Comparison of ENCODE assay signal across 15 cellular contexts in the genomic region with DNA sequence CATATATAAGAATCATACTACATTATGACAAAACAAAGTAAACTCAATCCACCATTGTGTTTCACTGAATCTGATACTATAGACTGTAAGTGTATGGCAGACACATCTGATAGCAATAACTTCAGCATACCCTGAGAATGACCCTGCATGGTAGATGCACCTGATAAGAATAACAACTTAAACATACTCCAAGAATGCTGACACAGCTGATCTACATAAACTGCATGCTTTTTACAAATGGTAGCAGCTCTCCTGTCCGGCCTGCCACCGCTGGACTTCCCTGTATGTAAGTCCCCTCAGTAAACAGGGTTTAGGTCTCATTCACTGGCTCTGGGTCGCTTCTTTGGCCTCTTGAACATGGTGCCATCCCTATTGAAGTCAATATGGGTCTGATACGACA.
DNase-seq lines count a peak whose midpoint lies in the region; ATAC-seq, FAIRE-seq and TF ChIP-seq lines count a peak whose summit lies in the region.
"Had no signal": no experiment of that assay in that cellular context is flagged by ENCODE, and none has a peak within 500 bp of the region (broad histone marks: within the 10 kb centered on the region; RNA-seq: fewer than 3 reads in every experiment).

No MANE protein-coding gene starts in this region.

- H3K27ac Mint-ChIP-seq in CD4-positive, alpha-beta T cell: peak overlapping the region; percentile 22
- no peak overlapping the region for H3K27ac Mint-ChIP-seq in GM23338
- H3K27ac Mint-ChIP-seq: CD14-positive monocyte had no signal

- intact Hi-C loops in CD4-positive, alpha-beta T cell (cut with DNase I, micrococcal nuclease): no loop called here

- peaks cover 38% of the 10 kb centered on the region for H3K36me3 Mint-ChIP-seq in CD4-positive, alpha-beta T cell (ENCODE audit: low read depth)
- no peaks in the 10 kb centered on the region for H3K36me3 Mint-ChIP-seq in GM23338 (ENCODE audit: low read depth)

- no peak for TF ChIP-seq CTCF in CD4-positive, alpha-beta T cell (IDR thresholded peaks at IDR 0.05)
- TF ChIP-seq CTCF in parathyroid adenoma (IDR thresholded peaks at IDR 0.05) (no peak), GM23338 (conservative IDR thresholded peaks at IDR 0.05; ENCODE audit: low read depth in 2 of 2) (no peak)

- H3K4me3 Mint-ChIP-seq in CD4-positive, alpha-beta T cell: no peak overlapping the region
- H3K4me3 Mint-ChIP-seq in GM23338: no peak overlapping the region
- H3K4me3 Mint-ChIP-seq: CD14-positive monocyte had no signal

- no peaks in the 10 kb centered on the region for H3K27me3 Mint-ChIP-seq in CD4-positive, alpha-beta T cell
- H3K27me3 Mint-ChIP-seq in GM23338 (ENCODE audit: insufficient read depth, low read depth, poor library complexity): peaks cover 2% of the 10 kb centered on the region

- H3K4me3 ChIP-seq in parathyroid adenoma (ENCODE audit: low read depth, low read length): no peak overlapping the region
- no peak overlapping the region for H3K4me3 ChIP-seq in GM23338
- H3K4me3 ChIP-seq: GM12878 had no signal

- H3K9me3 Mint-ChIP-seq in CD4-positive, alpha-beta T cell: no peaks in the 10 kb centered on the region
- no peaks in the 10 kb centered on the region for H3K9me3 Mint-ChIP-seq in GM23338
- H3K9me3 Mint-ChIP-seq: CD14-positive monocyte had no signal

- H4K20me1 ChIP-seq in GM23338 (replicated peaks; ENCODE audit: insufficient read depth): no peaks in the 10 kb centered on the region; the same call in 1 of the 2 replicates

- H3K36me3 ChIP-seq in parathyroid adenoma (ENCODE audit: control insufficient read depth, insufficient read depth, low read length): no peaks in the 10 kb centered on the region
- H3K36me3 ChIP-seq in GM23338 (ENCODE audit: insufficient read depth): no peaks in the 10 kb centered on the region

- H3K4me1 ChIP-seq in parathyroid adenoma (peaks cover 10% of the 10 kb centered on the region), GM23338 (ENCODE audit: insufficient read depth) (no peaks in the 10 kb centered on the region)

- DNase-seq in CD4-positive, alpha-beta T cell: no peak
- DNase-seq in H54 (ENCODE audit: insufficient read length, low spot score) (no peak), SK-N-DZ (ENCODE audit: low spot score) (peak; percentile 26), SHP77 (lab: John Stamatoyannopoulos, UW) (no peak), GDM1 (lab: John Stamatoyannopoulos, UW) (no peak), GM23338 (ENCODE audit: low spot score) (no peak)
- DNase-seq: Calu3, DMS 273 treated with DMSO at 0.1 percent for 48 hours, Karpas-422 had no signal

- H3K9me3 ChIP-seq in CD4-positive, alpha-beta T cell (ENCODE audit: control insufficient read depth, low read length): no peaks in the 10 kb centered on the region
- H3K9me3 ChIP-seq in parathyroid adenoma (ENCODE audit: control insufficient read depth, low read length): no peaks in the 10 kb centered on the region

- H3K9ac ChIP-seq in parathyroid adenoma: no peak overlapping the region

- no peaks in the 10 kb centered on the region for H3F3A ChIP-seq in GM23338 (replicated peaks; ENCODE audit: low read depth)

- no peaks in the 10 kb centered on the region for H3K9me2 ChIP-seq in GM23338 (ENCODE audit: insufficient read depth)

- no peaks in the 10 kb centered on the region for H3K27me3 ChIP-seq in CD4-positive, alpha-beta T cell (ENCODE audit: control insufficient read depth, insufficient read depth, low read length)
- no peaks in the 10 kb centered on the region for H3K27me3 ChIP-seq in parathyroid adenoma (ENCODE audit: control insufficient read depth, insufficient read depth, low read length)
- no peaks in the 10 kb centered on the region for H3K27me3 ChIP-seq in GM23338 (ENCODE audit: insufficient read depth)

- H3K79me2 ChIP-seq in parathyroid adenoma (no peaks in the 10 kb centered on the region), GM23338 (replicated peaks; ENCODE audit: insufficient read depth) (no peaks in the 10 kb centered on the region)

- no peak for ATAC-seq in CD4-positive, alpha-beta T cell (ENCODE audit: poor library complexity)
- ATAC-seq in GM23338: no peak
- ATAC-seq: GM12878, HCT116 had no signal

- POLR2A ChIA-PET in CD4-positive, alpha-beta T cell (lab: Charles Lee): no interaction called here

- CTCF ChIA-PET in CD4-positive, alpha-beta T cell (lab: Charles Lee): no interaction called here

- H3K27ac ChIP-seq in CD4-positive, alpha-beta T cell (ENCODE audit: low read depth, low read length): no peak overlapping the region
- H3K27ac ChIP-seq in parathyroid adenoma: no peak overlapping the region
- H3K27ac ChIP-seq in GM23338 (ENCODE audit: low read depth): no peak overlapping the region
- H3K27ac ChIP-seq: HL-60 had no signal

- TF ChIP-seq POLR2A in H54 (IDR thresholded peaks at IDR 0.05; ENCODE audit: low read depth, low read length): no peak

- H3K4me2 ChIP-seq in parathyroid adenoma (ENCODE audit: low read length) (peak overlapping the region; percentile 9), GM23338 (no peak overlapping the region)

- H3K4me1 Mint-ChIP-seq in CD4-positive, alpha-beta T cell (ENCODE audit: low read depth): peaks cover 60% of the 10 kb centered on the region
- no peaks in the 10 kb centered on the region for H3K4me1 Mint-ChIP-seq in GM23338
- H3K4me1 Mint-ChIP-seq: CD14-positive monocyte had no signal

- FAIRE-seq in H54 (lab: Jason Lieb, UNC): peak; percentile 48
- FAIRE-seq: GM12878, H1 had no signal

- H2AFZ ChIP-seq in parathyroid adenoma: no peak overlapping the region
- no peak overlapping the region for H2AFZ ChIP-seq in GM23338

TF ChIP-seq in GM23338, 12 proteins besides CTCF, POLR2A, EP300 and RAD21:
- TF ChIP-seq CREB1 (CRISPR knock-in tag; IDR thresholded peaks at IDR 0.05; ENCODE audit: low read depth) (no peak), POLR2AphosphoS5 (IDR thresholded peaks at IDR 0.05; ENCODE audit: low read depth) (no peak), ZNF114 (CRISPR knock-in tag; IDR thresholded peaks at IDR 0.05) (no peak)
